In the genomic region with DNA sequence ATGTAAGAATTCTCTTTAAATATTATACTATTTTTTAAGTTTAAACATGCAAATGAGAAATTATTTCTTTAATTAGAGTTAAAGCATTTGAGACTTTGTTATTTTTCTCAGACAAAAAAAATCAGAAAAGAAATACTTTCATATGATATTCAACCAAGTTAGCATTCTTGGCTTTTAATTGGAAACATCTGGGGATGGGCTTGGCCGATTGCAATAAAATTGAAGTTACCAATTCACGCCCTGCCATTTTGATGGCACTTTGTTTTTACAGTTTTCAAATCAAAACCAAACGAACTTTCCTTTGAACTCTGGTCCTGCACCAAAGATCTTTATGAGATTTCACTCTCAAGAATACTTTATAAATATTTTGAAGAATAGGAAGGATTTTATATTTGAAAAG, we compare ENCODE assay signal across 26 cellular contexts.
A peak's percentile ranks its signal among the peaks of the same experiment; 100 is the strongest.
DNase-seq lines count a peak whose midpoint lies in the region; FAIRE-seq and TF ChIP-seq lines count a peak whose summit lies in the region.
"Had no signal": no experiment of that assay in that cellular context is flagged by ENCODE, and none has a peak within 500 bp of the region (broad histone marks: within the 10 kb centered on the region; RNA-seq: fewer than 3 reads in every experiment).

No MANE protein-coding gene starts in this region.

- no peak overlapping the region for H3K27ac ChIP-seq in colonic mucosa
- H3K27ac ChIP-seq in vagina = no peak overlapping the region
- H3K27ac ChIP-seq: BLaER1, HL-60 had no signal

- no peak for TF ChIP-seq POLR2A in vagina (IDR thresholded peaks at IDR 0.05)

- no peak for TF ChIP-seq CTCF in AG09319 (IDR thresholded peaks at IDR 0.05; ENCODE audit: low read depth, low read length)
- TF ChIP-seq CTCF in colonic mucosa (IDR thresholded peaks at IDR 0.05) = no peak
- no peak for TF ChIP-seq CTCF in vagina (IDR thresholded peaks at IDR 0.05)

- H3K27me3 ChIP-seq in adipocyte (replicated peaks; ENCODE audit: control insufficient read depth, insufficient read depth, low read length) (no peaks in the 10 kb centered on the region), colonic mucosa (no peaks in the 10 kb centered on the region), vagina (no peaks in the 10 kb centered on the region)
- H3K27me3 ChIP-seq: BLaER1 had no signal

- H3K4me1 ChIP-seq in adipocyte (ENCODE audit: control insufficient read depth, insufficient read depth, low read length) (peaks cover 9% of the 10 kb centered on the region), colonic mucosa (no peaks in the 10 kb centered on the region), vagina (peaks cover 10% of the 10 kb centered on the region)
- H3K4me1 ChIP-seq: BLaER1 had no signal

- H3K36me3 ChIP-seq in adipocyte (ENCODE audit: control insufficient read depth, insufficient read depth, low read length, severe bottlenecking) (peaks cover 4% of the 10 kb centered on the region), colonic mucosa (no peaks in the 10 kb centered on the region), vagina (no peaks in the 10 kb centered on the region)

- no peaks in the 10 kb centered on the region for H3K9me3 ChIP-seq in adipocyte (ENCODE audit: control insufficient read depth, low read length)
- H3K9me3 ChIP-seq in colonic mucosa = no peaks in the 10 kb centered on the region
- no peaks in the 10 kb centered on the region for H3K9me3 ChIP-seq in vagina
- H3K9me3 ChIP-seq: BLaER1 had no signal

- peak; percentile 21 for FAIRE-seq in islet of Langerhans (lab: Jason Lieb, UNC)
- FAIRE-seq: GM12892, HepG2 had no signal

- DNase-seq in AG09319 (ENCODE audit: extremely low read depth, low read depth) (peak; percentile 15), adipocyte (ENCODE audit: low read depth) (peak; percentile 87), fibroblast of peridontal ligament (ENCODE audit: extremely low read depth) (peak; percentile 75), GF-D8 (lab: John Stamatoyannopoulos, UW) (no peak), colonic mucosa (no peak), vagina (ENCODE audit: extremely low spot score in 2 of 2) (no peak)
- no peak for DNase-seq in activated effector memory CD4-positive, alpha-beta T cell treated with anti-CD3 and anti-CD28 coated beads, Interleukin-2, amount 50 U/mL, for 16 hours
- DNase-seq: CD4-positive, alpha-beta T cell; COR-L47; GOT3; HCEC 1CT; KBM-7; MM.1S; NCI-H1048; NCI-H1436; NCI-H187 treated with DMSO at 0.1 percent for 48 hours; NCI-H2107; NCI-H446 treated with DMSO at 0.1 percent for 48 hours; NCI-H526 treated with DMSO at 0.1 percent for 48 hours; PC-3; Right ventricle myocardium superior had no signal

- intact Hi-C loops in colonic mucosa (cut with DNase I) = no loop called here
- intact Hi-C loops in vagina (cut with DNase I) = no loop called here

- H3K4me3 ChIP-seq in adipocyte (ENCODE audit: low read length) = no peak overlapping the region
- H3K4me3 ChIP-seq in colonic mucosa = no peak overlapping the region
- H3K4me3 ChIP-seq in vagina = no peak overlapping the region
- H3K4me3 ChIP-seq: BLaER1 had no signal

- H3K9ac ChIP-seq in adipocyte (ENCODE audit: low read length) (no peak overlapping the region), colonic mucosa (ENCODE audit: low read depth in 2 of 2, low read length in 2 of 2) (no peak overlapping the region)
- H3K9ac ChIP-seq: BLaER1 had no signal

Comparison
In these comparisons a context has a peak if more than half of its experiments do, and no peak if none do; other contexts are left out.
1. DNase-seq: peak in AG09319 (single experiment), adipocyte (single experiment) and fibroblast of peridontal ligament (single experiment); none in activated effector memory CD4-positive, alpha-beta T cell treated with anti-CD3 and anti-CD28 coated beads, Interleukin-2, amount 50 U/mL, for 16 hours (single experiment), GF-D8 (single experiment), colonic mucosa (single experiment) and vagina (0 of 2).